17 cellular contexts compared by ENCODE assay signal in genomic region chr16:57305159-57305811, GRCh38. TPM values are rescaled to one million over a fixed set of nuclear protein-coding genes. Genes with fewer than 3 reads are reported as not detected.
DNase-seq lines count a peak whose midpoint lies in the region; ATAC-seq, FAIRE-seq and TF ChIP-seq lines count a peak whose summit lies in the region.
"Had no signal": no experiment of that assay in that cellular context is flagged by ENCODE, and none has a peak within 500 bp of the region (broad histone marks: within the 10 kb centered on the region; RNA-seq: fewer than 3 reads in every experiment).

No MANE protein-coding gene starts in this region.

- no peaks in the 10 kb centered on the region for H3K9me3 Mint-ChIP-seq in nephron

- TF ChIP-seq CTCF in Peyer's patch (IDR thresholded peaks at IDR 0.05): no peak
- TF ChIP-seq CTCF in nephron (IDR thresholded peaks at IDR 0.05; ENCODE audit: unreplicated experiment in 3 of 3): no peak

- peaks cover 4% of the 10 kb centered on the region for H3K27me3 Mint-ChIP-seq in nephron (ENCODE audit: low read depth)

- no peak for FAIRE-seq in urothelium cell line (lab: Jason Lieb, UNC)
- FAIRE-seq: GM12892 had no signal

- H3K9ac ChIP-seq in subcutaneous abdominal adipose tissue (ENCODE audit: low read length in 5 of 5): peak overlapping the region in 1 of 5 donors; percentile 24
- H3K9ac ChIP-seq: BLaER1 had no signal

- H3K36me3 ChIP-seq in Peyer's patch (no peaks in the 10 kb centered on the region), subcutaneous abdominal adipose tissue (ENCODE audit: control insufficient read depth in 5 of 5, insufficient read depth in 5 of 5, low read length in 5 of 5) (no peaks in the 10 kb centered on the region)
- H3K36me3 ChIP-seq: BLaER1 had no signal

- no peaks in the 10 kb centered on the region for H3K36me3 Mint-ChIP-seq in nephron (ENCODE audit: low read depth)

- H3K27ac ChIP-seq in Peyer's patch (peak overlapping the region in 3 of 4 donors; percentile 14 to 47 (median 37)), subcutaneous abdominal adipose tissue (ENCODE audit: low read depth, low read length) (peak overlapping the region; percentile 85)
- H3K27ac ChIP-seq: BLaER1 had no signal

- peak overlapping the region; percentile 27 to 72 (median 49) for H3K27ac Mint-ChIP-seq in nephron

- no peaks in the 10 kb centered on the region for H3K4me1 Mint-ChIP-seq in nephron

- no peaks in the 10 kb centered on the region for H3K9me3 ChIP-seq in Peyer's patch
- H3K9me3 ChIP-seq in subcutaneous abdominal adipose tissue (ENCODE audit: control insufficient read depth in 5 of 5, low read length in 5 of 5): no peaks in the 10 kb centered on the region
- H3K9me3 ChIP-seq: BLaER1 had no signal

- TF ChIP-seq POLR2A in Peyer's patch (IDR thresholded peaks at IDR 0.05): no peak

- H3K27me3 ChIP-seq in Peyer's patch (no peaks in the 10 kb centered on the region), subcutaneous abdominal adipose tissue (ENCODE audit: control insufficient read depth in 5 of 5, insufficient read depth in 4 of 5, low read length in 5 of 5) (peaks cover 0 to 4% (median 0%) of the 10 kb centered on the region in 5 donors)
- H3K27me3 ChIP-seq: BLaER1 had no signal

- no peak for ATAC-seq in HG03025 (IDR thresholded peaks at IDR 0.05; ENCODE audit: low FRiP score, unreplicated experiment)

- H3K4me3 Mint-ChIP-seq in nephron: no peak overlapping the region

- no peak overlapping the region for H3K4me3 ChIP-seq in Peyer's patch
- H3K4me3 ChIP-seq in subcutaneous abdominal adipose tissue (ENCODE audit: low read depth in 1 of 5, low read length in 5 of 5): no peak overlapping the region
- H3K4me3 ChIP-seq: BLaER1, PC-9 had no signal

- DNase-seq in Peyer's patch (peak in 1 of 3 donors; percentile 47), fibroblast of gingiva (ENCODE audit: low read depth) (peak; percentile 89), urothelium cell line (ENCODE audit: low spot score) (no peak), 8988T (no peak), NCI-H1092 treated with DMSO at 0.1 percent for 48 hours (lab: John Stamatoyannopoulos, UW) (no peak)
- DNase-seq: activated CD4-positive, CD25-positive, alpha-beta regulatory T cell treated with anti-CD3 and anti-CD28 coated beads, Interleukin-2, amount 50 U/mL, for 72 hours; dermis blood vessel endothelial cell; EL; IMR-90; NCI-H1436; PC-9 had no signal

- H3K4me1 ChIP-seq in Peyer's patch (peaks cover 0 to 17% (median 5%) of the 10 kb centered on the region in 4 donors), subcutaneous abdominal adipose tissue (ENCODE audit: control insufficient read depth in 5 of 5, insufficient read depth in 5 of 5, low read length in 5 of 5) (peaks cover 18 to 42% (median 32%) of the 10 kb centered on the region in 5 donors)

RNA-seq across cellular contexts. Expression of gene PLLP, which starts 20.8 kb away (rescaled TPM):
- total RNA-seq in Peyer's patch: 100 to 1,000 TPM in 3 of 4 donors, 1 to 10 TPM in 1; 1.7 to 152 (median 126) TPM
- total RNA-seq: IMR-90 had no signal

RNA-seq across cellular contexts. Expression of gene CCL22, which starts 53.3 kb away (rescaled TPM):
- 1 to 10 TPM in 1 of 4 donors, under 1 TPM in 1, not detected in 2; 0.40 to 3.3 TPM for total RNA-seq in Peyer's patch
- total RNA-seq: dermis blood vessel endothelial cell, IMR-90, NCI-H460 had no signal
